In the genomic region with DNA sequence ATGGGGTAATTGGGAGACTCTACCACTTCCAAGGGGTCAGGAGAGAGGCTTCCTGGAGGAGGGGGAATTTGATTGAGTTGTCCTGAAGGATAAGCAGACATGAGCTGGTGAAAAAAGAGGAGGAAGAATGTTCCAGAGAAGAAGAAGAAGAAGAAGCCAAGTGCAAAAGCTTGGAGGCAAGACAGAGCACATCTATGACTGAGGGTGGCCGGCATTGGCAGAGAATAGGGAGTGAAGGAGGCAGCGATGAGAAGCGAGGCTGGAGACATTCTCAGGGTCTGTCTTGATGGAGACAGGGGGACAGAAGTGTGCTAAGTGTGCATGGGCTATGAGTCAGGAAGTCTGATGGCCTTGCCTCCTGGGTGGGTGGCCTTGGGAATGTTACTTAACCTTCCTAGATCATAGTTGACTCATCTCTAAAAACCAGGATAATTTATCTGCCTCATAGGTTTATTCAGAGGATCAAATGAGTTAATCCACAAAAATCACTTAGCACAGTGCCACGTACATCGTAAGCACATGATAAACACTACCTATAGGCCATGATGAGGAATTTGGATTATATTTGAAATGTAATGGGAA, we compare ENCODE assay signal across 25 cellular contexts.
DNase-seq lines count a peak whose midpoint lies in the region; ATAC-seq, FAIRE-seq and TF ChIP-seq lines count a peak whose summit lies in the region.
"Had no signal": no experiment of that assay in that cellular context is flagged by ENCODE, and none has a peak within 500 bp of the region (broad histone marks: within the 10 kb centered on the region; RNA-seq: fewer than 3 reads in every experiment).

No MANE protein-coding gene starts in this region.

- no peak for TF ChIP-seq CTCF in PC-3 (conservative IDR thresholded peaks at IDR 0.05; ENCODE audit: low read depth, low read length)
- no peak for TF ChIP-seq CTCF in astrocyte (IDR thresholded peaks at IDR 0.05; ENCODE audit: insufficient read depth, low read depth, low read length)
- no peak for TF ChIP-seq CTCF in neural progenitor cell (IDR thresholded peaks at IDR 0.05)
- TF ChIP-seq CTCF in body of pancreas (IDR thresholded peaks at IDR 0.05): no peak

- H3K4me3 Mint-ChIP-seq in astrocyte (ENCODE audit: unreplicated experiment) (no peak overlapping the region), neural progenitor cell (no peak overlapping the region)
- H3K4me3 Mint-ChIP-seq: CD4-positive, CD25-positive, alpha-beta regulatory T cell; HFFc6 had no signal

- no peaks in the 10 kb centered on the region for H3K27me3 ChIP-seq in PC-3 (ENCODE audit: low read length)
- H3K27me3 ChIP-seq in astrocyte (ENCODE audit: insufficient read depth, low read length): peaks cover 4% of the 10 kb centered on the region
- H3K27me3 ChIP-seq in neural progenitor cell: no peaks in the 10 kb centered on the region
- no peaks in the 10 kb centered on the region for H3K27me3 ChIP-seq in body of pancreas
- H3K27me3 ChIP-seq: BLaER1, MG63, SJSA1 had no signal

- no peak overlapping the region for H3K27ac ChIP-seq in PC-3 (ENCODE audit: low read length)
- no peak overlapping the region for H3K27ac ChIP-seq in astrocyte (ENCODE audit: low read depth, low read length)
- no peak overlapping the region for H3K27ac ChIP-seq in neural progenitor cell
- H3K27ac ChIP-seq in body of pancreas: no peak overlapping the region
- H3K27ac ChIP-seq: BLaER1, SJSA1 had no signal

- H3K36me3 ChIP-seq in PC-3 (ENCODE audit: low read depth, low read length) (no peaks in the 10 kb centered on the region), astrocyte (ENCODE audit: insufficient read depth, low read length) (no peaks in the 10 kb centered on the region), neural progenitor cell (no peaks in the 10 kb centered on the region), body of pancreas (replicated peaks in 1 of 2; ENCODE audit: insufficient read depth in 1 of 2, low read depth in 2 of 2) (no peaks in the 10 kb centered on the region)
- H3K36me3 ChIP-seq: BLaER1, HAP-1, MG63, SJSA1 had no signal

- H3K4me1 Mint-ChIP-seq in astrocyte (ENCODE audit: low read depth, unreplicated experiment) (peaks cover 4% of the 10 kb centered on the region), neural progenitor cell (peaks cover 29% of the 10 kb centered on the region)
- H3K4me1 Mint-ChIP-seq: CD4-positive, CD25-positive, alpha-beta regulatory T cell had no signal

- WGBS in body of pancreas, 2 donors: 75 to 81% methylated on average over 5 of the region's 5 CpGs

- FAIRE-seq in astrocyte (lab: Jason Lieb, UNC): no peak
- FAIRE-seq: A204.1, D721Med, GM12891 had no signal

- intact Hi-C loops in PC-3 (cut with micrococcal nuclease): no loop called here
- intact Hi-C loops in body of pancreas (cut with DNase I): no loop called here

- DNase-seq in Daoy (ENCODE audit: low read depth) (peak; percentile 48), PC-3 (peak; percentile 7), astrocyte (ENCODE audit: low read depth) (peak; percentile 23), neural progenitor cell (ENCODE audit: low spot score) (no peak), body of pancreas (no peak), SW 1271 (lab: John Stamatoyannopoulos, UW) (no peak), OCI-M1 (lab: John Stamatoyannopoulos, UW) (no peak)
- DNase-seq: CD4-positive, CD25-positive, alpha-beta regulatory T cell; GDM1; GOT3; HFFc6; KBM-7; MG63; NCI-H1105 treated with DMSO at 0.1 percent for 48 hours; NCI-H2029 treated with DMSO at 0.1 percent for 48 hours; NCI-H446 treated with DMSO at 0.1 percent for 48 hours; NCI-H526; Right ventricle myocardium superior; RPMI8226 had no signal

- H3K27ac Mint-ChIP-seq in astrocyte (ENCODE audit: unreplicated experiment) (no peak overlapping the region), neural progenitor cell (peak overlapping the region; percentile 62)
- H3K27ac Mint-ChIP-seq: CD4-positive, CD25-positive, alpha-beta regulatory T cell; HFFc6 had no signal

- no peaks in the 10 kb centered on the region for H3K9me3 ChIP-seq in PC-3 (ENCODE audit: low read length)
- no peaks in the 10 kb centered on the region for H3K9me3 ChIP-seq in astrocyte (ENCODE audit: insufficient read depth, low read depth, low read length)
- H3K9me3 ChIP-seq in neural progenitor cell (ENCODE audit: low read depth): no peaks in the 10 kb centered on the region
- no peaks in the 10 kb centered on the region for H3K9me3 ChIP-seq in body of pancreas
- H3K9me3 ChIP-seq: BLaER1, HAP-1, MG63, SJSA1 had no signal

- no TSS peak for BruUV-seq in PC-3 (replicated peaks; lab: Mats Ljungman, UMichigan)

- POLR2A ChIA-PET in PC-3 (lab: Charles Lee; ENCODE audit: unreplicated experiment): no interaction called here

- no peak for TF ChIP-seq POLR2A in body of pancreas (IDR thresholded peaks at IDR 0.05)

- H3K9me3 Mint-ChIP-seq in astrocyte (ENCODE audit: unreplicated experiment) (peaks cover 4% of the 10 kb centered on the region), neural progenitor cell (no peaks in the 10 kb centered on the region)
- H3K9me3 Mint-ChIP-seq: HFFc6 had no signal

- no peaks in the 10 kb centered on the region for H3K9me2 ChIP-seq in PC-3 (replicated peaks; ENCODE audit: low read length)

- no peak overlapping the region for H3K9ac ChIP-seq in PC-3 (ENCODE audit: low read length)
- no peak overlapping the region for H3K9ac ChIP-seq in astrocyte (ENCODE audit: low read length)
- H3K9ac ChIP-seq in neural progenitor cell: no peak overlapping the region
- H3K9ac ChIP-seq: BLaER1 had no signal

- H2AFZ ChIP-seq in PC-3 (ENCODE audit: low read length) (no peak overlapping the region), astrocyte (ENCODE audit: low read depth, low read length) (no peak overlapping the region), neural progenitor cell (replicated peaks) (no peak overlapping the region)

- ATAC-seq in PC-3 (no peak), body of pancreas (no peak)

- H3K36me3 Mint-ChIP-seq in astrocyte (ENCODE audit: low read depth, unreplicated experiment) (no peaks in the 10 kb centered on the region), neural progenitor cell (no peaks in the 10 kb centered on the region)
- H3K36me3 Mint-ChIP-seq: CD4-positive, CD25-positive, alpha-beta regulatory T cell had no signal

- H3K4me3 ChIP-seq in PC-3 (ENCODE audit: low read length): no peak overlapping the region
- H3K4me3 ChIP-seq in astrocyte (ENCODE audit: insufficient read depth, low read depth, low read length): no peak overlapping the region
- no peak overlapping the region for H3K4me3 ChIP-seq in neural progenitor cell
- H3K4me3 ChIP-seq in body of pancreas: no peak overlapping the region
- H3K4me3 ChIP-seq: BLaER1, HAP-1, MG63, SJSA1 had no signal

- H3K4me1 ChIP-seq in PC-3 (ENCODE audit: insufficient read depth, low read length) (peaks cover 9% of the 10 kb centered on the region), astrocyte (ENCODE audit: insufficient read depth, low read length) (no peaks in the 10 kb centered on the region), neural progenitor cell (peaks cover 31% of the 10 kb centered on the region), body of pancreas (no peaks in the 10 kb centered on the region)
- H3K4me1 ChIP-seq: BLaER1, HAP-1, SJSA1 had no signal

- H4K20me1 ChIP-seq in PC-3 (ENCODE audit: low read length) (no peaks in the 10 kb centered on the region), astrocyte (ENCODE audit: insufficient read depth, low read length) (no peaks in the 10 kb centered on the region), neural progenitor cell (ENCODE audit: low read depth) (no peaks in the 10 kb centered on the region)
- H4K20me1 ChIP-seq: BLaER1 had no signal

- H3K4me2 ChIP-seq in PC-3 (ENCODE audit: low read length) (no peak overlapping the region), astrocyte (ENCODE audit: low read length) (no peak overlapping the region), neural progenitor cell (no peak overlapping the region)
- H3K4me2 ChIP-seq: BLaER1 had no signal

- peaks cover 13% of the 10 kb centered on the region for H3K27me3 Mint-ChIP-seq in astrocyte (ENCODE audit: low read depth, unreplicated experiment)
- peaks cover 2% of the 10 kb centered on the region for H3K27me3 Mint-ChIP-seq in neural progenitor cell (ENCODE audit: insufficient read depth, low read depth)

- no peaks in the 10 kb centered on the region for H3F3A ChIP-seq in PC-3 (ENCODE audit: low read length, unreplicated experiment)
- H3F3A ChIP-seq in neural progenitor cell (ENCODE audit: low read depth): peaks cover 12% of the 10 kb centered on the region

- no peaks in the 10 kb centered on the region for H3K79me2 ChIP-seq in PC-3 (ENCODE audit: low read length)
- H3K79me2 ChIP-seq in astrocyte (ENCODE audit: insufficient read depth, low read length): no peaks in the 10 kb centered on the region
- H3K79me2 ChIP-seq in neural progenitor cell (ENCODE audit: low read depth): no peaks in the 10 kb centered on the region

- CTCF ChIA-PET in PC-3 (lab: Charles Lee): no interaction called here

Comparison
In these comparisons a context has a peak if more than half of its experiments do, and no peak if none do; other contexts are left out.
1. DNase-seq: peak in Daoy (single experiment), PC-3 (single experiment) and astrocyte (single experiment); none in neural progenitor cell (single experiment), body of pancreas (0 of 4), SW 1271 (0 of 2) and OCI-M1 (single experiment).